In genomic region chr18:76460482-76460881, GRCh38 we compare ENCODE assay signal across 15 cellular contexts. TPM values are rescaled to one million over a fixed set of nuclear protein-coding genes. Genes with fewer than 3 reads are reported as not detected.
DNase-seq lines count a peak whose midpoint lies in the region; FAIRE-seq and TF ChIP-seq lines count a peak whose summit lies in the region.
"Had no signal": no experiment of that assay in that cellular context is flagged by ENCODE, and none has a peak within 500 bp of the region (broad histone marks: within the 10 kb centered on the region; RNA-seq: fewer than 3 reads in every experiment).

No MANE protein-coding gene starts in this region.

- in situ Hi-C loops in GM23248 (cut with MboI): no loop called here

- FAIRE-seq in keratinocyte (lab: Jason Lieb, UNC): no peak

- H3K4me2 ChIP-seq in GM23248 (ENCODE audit: unreplicated experiment) (peak overlapping the region; percentile 61), keratinocyte (ENCODE audit: control insufficient read depth, extremely low read depth, insufficient read depth, low read depth, low read length) (peak overlapping the region; percentile 49)

- peaks cover 22% of the 10 kb centered on the region for H3K4me1 Mint-ChIP-seq in MCF 10A (ENCODE audit: insufficient read depth, unreplicated experiment)

- intact Hi-C loops in MCF 10A (cut with micrococcal nuclease): loop anchor here (1.0 to 2.0 kb wide), 3 partner anchors 32 to 226 kb away; no protein-coding TSS in a partner anchor

- H3F3A ChIP-seq in GM23248 (ENCODE audit: insufficient read depth): peaks cover 18% of the 10 kb centered on the region; the same call in 1 of the 2 replicates

- 21 to 25% methylated on average over 9 of the region's 9 CpGs for WGBS in GM23248 (ENCODE audit: low coverage in 1 of 2, low lambda C conversion rate in 2 of 2, missing lambda C conversion rate in 2 of 2), 2 experiments

- TF ChIP-seq CTCF in MCF 10A (IDR thresholded peaks at IDR 0.05; ENCODE audit: unreplicated experiment): no peak
- no peak for TF ChIP-seq CTCF in keratinocyte (optimal IDR thresholded peaks at IDR 0.05 in 1 of 3, IDR thresholded peaks at IDR 0.05 in 1 of 3, conservative IDR thresholded peaks at IDR 0.05 in 1 of 3; ENCODE audit: extremely low read depth in 1 of 3, insufficient read depth in 2 of 3, low read length in 3 of 3)

- peak overlapping the region; percentile 61 for H3K4me3 Mint-ChIP-seq in MCF 10A (ENCODE audit: unreplicated experiment)
- H3K4me3 Mint-ChIP-seq: activated CD4-positive, alpha-beta T cell treated with anti-CD3 and anti-CD28 coated beads, Interleukin-2, amount 10 ng/mL, durations not matched to agents 7 days and 5 days; CD4-positive, alpha-beta T cell; stimulated activated naive B cell treated with anti-CD40 and anti-IgM and Interleukin-4, amounts not matched to agents 10 μg/mL and 1 μg/mL and 100 μg/mL, for 72 hours had no signal

- H2AFZ ChIP-seq in GM23248: no peak overlapping the region
- no peak overlapping the region for H2AFZ ChIP-seq in keratinocyte (ENCODE audit: control insufficient read depth, low read length)

- peaks cover 24% of the 10 kb centered on the region for H3K36me3 Mint-ChIP-seq in MCF 10A (ENCODE audit: insufficient read depth, unreplicated experiment)

- CTCF ChIA-PET in MCF 10A (lab: Yijun Ruan, JAX): interaction anchor here (0.5 to 2.0 kb wide), 9 partner anchors 8 to 1302 kb away, joined by 3 to 8 read pairs (median 3); no protein-coding TSS in a partner anchor

- no TSS peak for BruUV-seq in MCF 10A (replicated peaks; lab: Mats Ljungman, UMichigan)

- POLR2A ChIA-PET in MCF 10A (lab: Yijun Ruan, JAX): interaction anchor here (0.5 to 1.9 kb wide), 15 partner anchors 9 to 1869 kb away, joined by 3 to 8 read pairs (median 5); no protein-coding TSS in a partner anchor

- H3K9me3 ChIP-seq in GM23248 (ENCODE audit: low read depth) (no peaks in the 10 kb centered on the region), keratinocyte (ENCODE audit: control insufficient read depth, low read depth, low read length) (no peaks in the 10 kb centered on the region), stomach smooth muscle (ENCODE audit: control insufficient read depth in 2 of 2, low read length in 2 of 2) (no peaks in the 10 kb centered on the region)

- H3K4me3 ChIP-seq in GM23248 (peak overlapping the region; percentile 24), keratinocyte (ENCODE audit: control insufficient read depth in 2 of 3, extremely low read depth in 1 of 3, insufficient read depth in 2 of 3, low read depth in 1 of 3, low read length in 3 of 3) (no peak overlapping the region), stomach smooth muscle (ENCODE audit: low read length in 2 of 2) (peak overlapping the region in 1 of 2 donors; percentile 57)

- H4K20me1 ChIP-seq in GM23248 (ENCODE audit: insufficient read depth) (no peaks in the 10 kb centered on the region), keratinocyte (ENCODE audit: control insufficient read depth, extremely low read depth, insufficient read depth, low read length) (peaks cover 4% of the 10 kb centered on the region)

- no peaks in the 10 kb centered on the region for H3K9me3 Mint-ChIP-seq in MCF 10A (ENCODE audit: unreplicated experiment)
- H3K9me3 Mint-ChIP-seq: activated CD4-positive, alpha-beta T cell treated with anti-CD3 and anti-CD28 coated beads, Interleukin-2, amount 10 ng/mL, durations not matched to agents 7 days and 5 days; CD4-positive, alpha-beta T cell; stimulated activated naive B cell treated with anti-CD40 and anti-IgM and Interleukin-4, amounts not matched to agents 10 μg/mL and 1 μg/mL and 100 μg/mL, for 72 hours had no signal

- H3K79me2 ChIP-seq in GM23248 (ENCODE audit: insufficient read depth) (peaks cover 95% of the 10 kb centered on the region), keratinocyte (ENCODE audit: control insufficient read depth, insufficient read depth, low read length) (peaks cover 70% of the 10 kb centered on the region)

- H3K27ac ChIP-seq in GM23248 (peak overlapping the region; percentile 73), keratinocyte (ENCODE audit: control insufficient read depth, insufficient read depth, low read length) (peak overlapping the region; percentile 52), stomach smooth muscle (ENCODE audit: low read length) (peak overlapping the region; percentile 86)

- H3K9ac ChIP-seq in GM23248 (peak overlapping the region; percentile 52), keratinocyte (ENCODE audit: control insufficient read depth, extremely low read depth, insufficient read depth, low read length) (peak overlapping the region; percentile 17), stomach smooth muscle (ENCODE audit: low read length in 2 of 2) (peak overlapping the region in 1 of 2 donors; percentile 54)

- no peaks in the 10 kb centered on the region for H3K27me3 Mint-ChIP-seq in MCF 10A (ENCODE audit: insufficient read depth, unreplicated experiment)
- H3K27me3 Mint-ChIP-seq: activated CD4-positive, alpha-beta T cell treated with anti-CD3 and anti-CD28 coated beads, Interleukin-2, amount 10 ng/mL, durations not matched to agents 7 days and 5 days; CD4-positive, alpha-beta T cell; stimulated activated naive B cell treated with anti-CD40 and anti-IgM and Interleukin-4, amounts not matched to agents 10 μg/mL and 1 μg/mL and 100 μg/mL, for 72 hours had no signal

- DNase-seq in GM23248: peak; percentile 59
- DNase-seq in MCF 10A (ENCODE audit: unreplicated experiment): no peak
- no peak for DNase-seq in keratinocyte (ENCODE audit: low read depth, low spot score)
- no peak for DNase-seq in activated CD4-positive, CD25-positive, alpha-beta regulatory T cell treated with anti-CD3 and anti-CD28 coated beads, Interleukin-2, amount 50 U/mL, for 72 hours
- no peak for DNase-seq in activated naive CD4-positive, alpha-beta T cell (lab: John Stamatoyannopoulos, UW)
- DNase-seq in activated CD4-positive, CD25-positive, alpha-beta regulatory T cell (lab: John Stamatoyannopoulos, UW): no peak
- no peak for DNase-seq in NCI-H1105 treated with DMSO at 0.1 percent for 48 hours (lab: John Stamatoyannopoulos, UW)
- DNase-seq: activated CD4-positive, alpha-beta T cell treated with anti-CD3 and anti-CD28 coated beads, Interleukin-2, amount 10 ng/mL, durations not matched to agents 7 days and 5 days; activated gamma-delta T cell treated with Interleukin-2 at 50 U/mL for 16 hours; CD4-positive, alpha-beta T cell; GF-D8; NCI-H2081; stimulated activated CD4-positive, alpha-beta T cell treated with anti-CD3 and anti-CD28 coated beads, Interleukin-2, amount 100 ng/mL, for 24 hours; stimulated activated naive B cell treated with anti-CD40 and anti-IgM and Interleukin-4, amounts not matched to agents 10 μg/mL and 1 μg/mL and 100 μg/mL, for 72 hours had no signal

- H3K4me1 ChIP-seq in GM23248 (ENCODE audit: insufficient read depth) (peaks cover 32% of the 10 kb centered on the region), keratinocyte (ENCODE audit: control insufficient read depth, extremely low read depth, insufficient read depth, low read length) (peaks cover 23% of the 10 kb centered on the region), stomach smooth muscle (ENCODE audit: control insufficient read depth, insufficient read depth, low read length) (peaks cover 40% of the 10 kb centered on the region)

- H3K36me3 ChIP-seq in GM23248 (ENCODE audit: low read depth): no peaks in the 10 kb centered on the region
- H3K36me3 ChIP-seq in keratinocyte (ENCODE audit: control insufficient read depth in 2 of 2, extremely low read depth in 1 of 2, insufficient read depth in 2 of 2, low read length in 2 of 2): peaks cover 4% of the 10 kb centered on the region in 2 experiments
- peaks cover 3 to 4% of the 10 kb centered on the region in 2 donors for H3K36me3 ChIP-seq in stomach smooth muscle (ENCODE audit: control insufficient read depth in 2 of 2, insufficient read depth in 2 of 2, low read length in 2 of 2)

- H3K27ac Mint-ChIP-seq in MCF 10A (ENCODE audit: low read depth, unreplicated experiment): peak overlapping the region; percentile 65
- H3K27ac Mint-ChIP-seq: activated CD4-positive, alpha-beta T cell treated with anti-CD3 and anti-CD28 coated beads, Interleukin-2, amount 10 ng/mL, durations not matched to agents 7 days and 5 days; CD4-positive, alpha-beta T cell; stimulated activated naive B cell treated with anti-CD40 and anti-IgM and Interleukin-4, amounts not matched to agents 10 μg/mL and 1 μg/mL and 100 μg/mL, for 72 hours had no signal

- dilution Hi-C loops in keratinocyte (cut with MboI; ENCODE audit: extremely low pct_ligation_motif_present, low sequenced_read_pairs): no loop called here

- H3K9me2 ChIP-seq in GM23248 (ENCODE audit: insufficient read depth): no peaks in the 10 kb centered on the region

- no peaks in the 10 kb centered on the region for H3K27me3 ChIP-seq in GM23248 (replicated peaks; ENCODE audit: insufficient read depth)
- no peaks in the 10 kb centered on the region for H3K27me3 ChIP-seq in keratinocyte (ENCODE audit: control insufficient read depth, extremely low read depth, insufficient read depth, low read length)
- no peaks in the 10 kb centered on the region for H3K27me3 ChIP-seq in stomach smooth muscle (ENCODE audit: control insufficient read depth in 1 of 2, insufficient read depth in 2 of 2, low read length in 2 of 2)

- H3K9me1 ChIP-seq in keratinocyte (ENCODE audit: control insufficient read depth, extremely low read depth, insufficient read depth, low read length): no peaks in the 10 kb centered on the region

RNA-seq across cellular contexts. Expression of gene ZNF516, which starts 34.6 kb away (rescaled TPM):
- total RNA-seq in GM23248 (2014; rRNA removed; shearing (Covaris generic)): 18.0 and 29.4 TPM in 2 replicates
- 16.1 and 17.8 TPM in 2 replicates for polyA plus RNA-seq in GM23248 (2016; fragmentation: Nextera tagmentation; extraction: Ambion mirVana)
- total RNA-seq in MCF 10A (2022): 28.3 and 40.1 TPM in 2 replicates
- 7.4 to 9.3 TPM (median 9.2 TPM) in 3 replicates for polyA plus RNA-seq in keratinocyte
- polyA plus RNA-seq in keratinocyte (2011; ENCODE audit: low read depth): 5.9 TPM
- polyA plus RNA-seq in keratinocyte (2011; cell fraction: cytosol; rRNA removed): 5.2 and 5.6 TPM in 2 replicates
- polyA plus RNA-seq in keratinocyte (2011; cell fraction: nucleus; rRNA removed): 27.0 and 30.5 TPM in 2 replicates
- polyA plus RNA-seq in keratinocyte (2012; ENCODE audit: low replicate concordance): 14.0 and 14.2 TPM in 2 replicates
- 11.8 to 25.9 TPM (median 20.6 TPM) in 3 replicates for polyA minus RNA-seq in keratinocyte
- 16.7 TPM for polyA minus RNA-seq in keratinocyte (2011; cell fraction: cytosol; rRNA and poly(A)+ RNA removed)
- 30.6 and 40.4 TPM in 2 replicates for polyA minus RNA-seq in keratinocyte (2011; cell fraction: nucleus; rRNA and poly(A)+ RNA removed)
